Comparison of ENCODE assay signal across 8 cellular contexts in genomic region chr11:22304337-22304961, GRCh38. TPM values are rescaled to one million over a fixed set of nuclear protein-coding genes. Genes with fewer than 3 reads are reported as not detected.
A peak's percentile ranks its signal among the peaks of the same experiment; 100 is the strongest.
DNase-seq lines count a peak whose midpoint lies in the region; ATAC-seq, FAIRE-seq and TF ChIP-seq lines count a peak whose summit lies in the region.

No MANE protein-coding gene starts in this region.

- in situ Hi-C loops in GM23248 (cut with MboI), result no loop called here

- CTCF ChIA-PET in T-cell (lab: Charles Lee), result no interaction called here

- ATAC-seq in activated CD4-positive, CD25-positive, alpha-beta regulatory T cell treated with anti-CD3 and anti-CD28 coated beads, Interleukin-2, amount 50 U/mL, for 24 hours, result no peak
- ATAC-seq in T-cell (replicated peaks in 1 of 4), result no peak
- no peak for ATAC-seq in GM18870 (IDR thresholded peaks at IDR 0.05; ENCODE audit: unreplicated experiment)

- H3K4me1 ChIP-seq in GM23248 (ENCODE audit: insufficient read depth) (no peaks in the 10 kb centered on the region), kidney (ENCODE audit: control insufficient read depth in 1 of 2, insufficient read depth in 1 of 2, low read depth in 1 of 2, low read length in 2 of 2) (no peaks in the 10 kb centered on the region)

- no peak overlapping the region for H3K4me2 ChIP-seq in GM23248 (ENCODE audit: unreplicated experiment)

- H3F3A ChIP-seq in GM23248 (ENCODE audit: insufficient read depth), result no peaks in the 10 kb centered on the region

- H3K9me2 ChIP-seq in GM23248 (ENCODE audit: insufficient read depth), result no peaks in the 10 kb centered on the region

- H3K27ac ChIP-seq in GM23248 (no peak overlapping the region), kidney (ENCODE audit: low read depth in 2 of 2, low read length in 2 of 2) (no peak overlapping the region)

- H3K36me3 Mint-ChIP-seq in T-cell, result no peaks in the 10 kb centered on the region

- 28 to 30% methylated on average over 5 of the region's 5 CpGs for WGBS in GM23248 (ENCODE audit: low coverage in 1 of 2, low lambda C conversion rate in 2 of 2, missing lambda C conversion rate in 2 of 2), 2 experiments

- FAIRE-seq in kidney (lab: Jason Lieb, UNC), result peak; percentile 97

- H3K27me3 Mint-ChIP-seq in T-cell, result peaks cover 6 to 20% of the 10 kb centered on the region in 2 donors

- H3K79me2 ChIP-seq in GM23248 (ENCODE audit: insufficient read depth), result no peaks in the 10 kb centered on the region

- H3K9me3 Mint-ChIP-seq in T-cell, result no peaks in the 10 kb centered on the region

- DNase-seq in D341Med (ENCODE audit: low spot score) (peak; percentile 18), GM23248 (peak; percentile 57), NCI-H2081 (lab: John Stamatoyannopoulos, UW) (peak; percentile 25 to 46), amniotic epithelial cell (ENCODE audit: low read depth) (peak; percentile 19), kidney (no peak), T-cell (no peak)

- H3K36me3 ChIP-seq in GM23248 (ENCODE audit: low read depth) (no peaks in the 10 kb centered on the region), kidney (ENCODE audit: control insufficient read depth in 1 of 2, insufficient read depth in 2 of 2, low read length in 2 of 2) (no peaks in the 10 kb centered on the region)

- intact Hi-C loops in kidney (cut with DNase I), result no loop called here

- H3K9ac ChIP-seq in GM23248 (no peak overlapping the region), kidney (ENCODE audit: low read length in 2 of 2) (no peak overlapping the region)

- peak; percentile 56 for TF ChIP-seq CTCF in kidney (IDR thresholded peaks at IDR 0.05; ENCODE audit: borderline replicate concordance, extremely low read depth, insufficient read depth)

- H3K27me3 ChIP-seq in GM23248 (replicated peaks; ENCODE audit: insufficient read depth), result no peaks in the 10 kb centered on the region

- no peak overlapping the region for H3K27ac Mint-ChIP-seq in T-cell

- H3K4me3 ChIP-seq in GM23248 (no peak overlapping the region), kidney (ENCODE audit: low read length in 2 of 2) (no peak overlapping the region)

- H3K9me3 ChIP-seq in GM23248 (ENCODE audit: low read depth) (no peaks in the 10 kb centered on the region), kidney (ENCODE audit: control insufficient read depth in 1 of 2, low read length in 2 of 2) (no peaks in the 10 kb centered on the region)

- H3K4me3 Mint-ChIP-seq in T-cell, result no peak overlapping the region

- H2AFZ ChIP-seq in GM23248, result no peak overlapping the region

- no peaks in the 10 kb centered on the region for H3K4me1 Mint-ChIP-seq in T-cell

- POLR2A ChIA-PET in T-cell (lab: Charles Lee), result no interaction called here

- no peaks in the 10 kb centered on the region for H4K20me1 ChIP-seq in GM23248 (ENCODE audit: insufficient read depth)

RNA-seq across cellular contexts. Expression of gene SLC17A6, which starts 33.7 kb away (rescaled TPM):
- not detected in 2 replicates for total RNA-seq in GM23248 (2014; rRNA removed; shearing (Covaris generic))
- polyA plus RNA-seq in GM23248 (2016; fragmentation: Nextera tagmentation; extraction: Ambion mirVana) (not detected in 2 replicates), kidney (ENCODE audit: insufficient read depth, low read depth, low replicate concordance) (not detected)
- total RNA-seq in kidney (not detected), T-cell (not detected)

Comparison
In these comparisons a context has a peak if more than half of its experiments do, and no peak if none do; other contexts are left out.
1. DNase-seq: peak in D341Med (single experiment), GM23248 (single experiment), NCI-H2081 (2 of 2) and amniotic epithelial cell (single experiment); none in kidney (single experiment) and T-cell (0 of 34).